ENCODE assay signal across 10 cellular contexts in genomic region chr7:136677456-136678365, GRCh38.
A peak's percentile ranks its signal among the peaks of the same experiment; 100 is the strongest.
DNase-seq lines count a peak whose midpoint lies in the region; ATAC-seq and TF ChIP-seq lines count a peak whose summit lies in the region.
"Had no signal": no experiment of that assay in that cellular context is flagged by ENCODE, and none has a peak within 500 bp of the region (broad histone marks: within the 10 kb centered on the region; RNA-seq: fewer than 3 reads in every experiment).

No MANE protein-coding gene starts in this region.

- H3K27ac ChIP-seq in DND-41 (ENCODE audit: low read length) (no peak overlapping the region), OCI-LY7 (ENCODE audit: low read depth, low read length, poor library complexity, severe bottlenecking) (peak overlapping the region; percentile 25), uterus (no peak overlapping the region)

- no peak overlapping the region for H3K9ac ChIP-seq in DND-41 (ENCODE audit: low read depth, low read length)

- no peak for TF ChIP-seq POLR2A in uterus (IDR thresholded peaks at IDR 0.05)

- no peaks in the 10 kb centered on the region for H3K9me2 ChIP-seq in OCI-LY7 (ENCODE audit: insufficient read depth, low read length)

- ATAC-seq in DND-41 (ENCODE audit: insufficient read depth, low read depth) (peak; percentile 59; the same call in 1 of the 3 replicates), HG02870 (IDR thresholded peaks at IDR 0.05; ENCODE audit: unreplicated experiment) (peak; percentile 53), Right ventricle myocardium inferior (no peak)
- ATAC-seq: left lobe of liver had no signal

- peak overlapping the region; percentile 36; the same call in 1 of the 2 replicates for H2AFZ ChIP-seq in DND-41 (ENCODE audit: low read depth, low read length)
- peak overlapping the region; percentile 93 for H2AFZ ChIP-seq in OCI-LY7 (ENCODE audit: low read length)

- H3K4me2 ChIP-seq in DND-41 (ENCODE audit: insufficient read depth, low read length), result 0 out of 2 replicates have a peak overlapping the region, but pooled peaks have one; percentile 3
- H3K4me2 ChIP-seq in OCI-LY7 (ENCODE audit: low read length), result peak overlapping the region; percentile 20

- CTCF ChIA-PET in OCI-LY7 (lab: Charles Lee; ENCODE audit: unreplicated experiment), result no interaction called here

- POLR2A ChIA-PET in OCI-LY7 (lab: Charles Lee), result interaction anchor here (0.6 to 0.7 kb wide), 2 partner anchors 473 to 1671 kb away, joined by 3 read pairs; no protein-coding TSS in a partner anchor

- H3K4me3 ChIP-seq in DND-41 (ENCODE audit: low read depth in 1 of 2, low read length in 2 of 2) (no peak overlapping the region), OCI-LY7 (ENCODE audit: low read depth, low read length, poor library complexity, severe bottlenecking) (peak overlapping the region; percentile 9), fibroblast of pulmonary artery (replicated peaks; ENCODE audit: low read depth, low read length) (no peak overlapping the region), uterus (no peak overlapping the region)

- H3K4me1 ChIP-seq in DND-41 (ENCODE audit: insufficient read depth, low read length) (peaks cover 10% of the 10 kb centered on the region), OCI-LY7 (ENCODE audit: insufficient read depth, low read length, poor library complexity, severe bottlenecking) (peaks cover 13% of the 10 kb centered on the region), uterus (no peaks in the 10 kb centered on the region)

- TF ChIP-seq CTCF in DND-41 (IDR thresholded peaks at IDR 0.05; ENCODE audit: borderline replicate concordance, extremely low read depth, low read length, poor library complexity, severe bottlenecking), result no peak
- no peak for TF ChIP-seq CTCF in OCI-LY7 (conservative IDR thresholded peaks at IDR 0.05; ENCODE audit: low read length)
- TF ChIP-seq CTCF in fibroblast of pulmonary artery (IDR thresholded peaks at IDR 0.05; ENCODE audit: low read length, missing control alignments), result no peak
- TF ChIP-seq CTCF in uterus (IDR thresholded peaks at IDR 0.05), result no peak

- BruUV-seq in OCI-LY7 (replicated peaks; lab: Mats Ljungman, UMichigan), result no TSS peak

- intact Hi-C loops in OCI-LY7 (cut with micrococcal nuclease; ENCODE audit: unreplicated experiment) (no loop called here), Right ventricle myocardium inferior (cut with DNase I) (no loop called here), uterus (cut with DNase I; ENCODE audit: low total_unique reads) (no loop called here)

- no peaks in the 10 kb centered on the region for H3K9me3 ChIP-seq in DND-41 (ENCODE audit: insufficient read depth, low read length, severe bottlenecking)
- H3K9me3 ChIP-seq in OCI-LY7 (ENCODE audit: low read length), result peaks cover 30% of the 10 kb centered on the region
- no peaks in the 10 kb centered on the region for H3K9me3 ChIP-seq in uterus

- DNase-seq in DND-41, result peak; percentile 6
- DNase-seq in OCI-LY7 (ENCODE audit: low spot score), result peak; percentile 64
- peak; percentile 73 for DNase-seq in fibroblast of pulmonary artery (ENCODE audit: low read depth)
- no peak for DNase-seq in DMS53 treated with DMSO at 0.1 percent for 48 hours (lab: John Stamatoyannopoulos, UW; ENCODE audit: unreplicated experiment)
- DNase-seq in NCI-H2171 (lab: John Stamatoyannopoulos, UW), result no peak
- no peak for DNase-seq in Right ventricle myocardium inferior (ENCODE audit: missing footprints)
- DNase-seq in uterus, result no peak
- DNase-seq: CD4-positive, CD25-positive, alpha-beta regulatory T cell had no signal

- H3K79me2 ChIP-seq in DND-41 (ENCODE audit: insufficient read depth, low read length) (no peaks in the 10 kb centered on the region), OCI-LY7 (ENCODE audit: insufficient read depth, low read depth, low read length) (no peaks in the 10 kb centered on the region)

- H3K36me3 ChIP-seq in DND-41 (ENCODE audit: insufficient read depth, low read length), result no peaks in the 10 kb centered on the region
- H3K36me3 ChIP-seq in OCI-LY7 (ENCODE audit: insufficient read depth, low read length), result no peaks in the 10 kb centered on the region; the same call in 1 of the 2 replicates
- no peaks in the 10 kb centered on the region for H3K36me3 ChIP-seq in uterus

- no peaks in the 10 kb centered on the region for H4K20me1 ChIP-seq in DND-41 (ENCODE audit: insufficient read depth, low read length)
- H4K20me1 ChIP-seq in OCI-LY7 (ENCODE audit: insufficient read depth, low read length), result no peaks in the 10 kb centered on the region

- no peaks in the 10 kb centered on the region for H3K27me3 ChIP-seq in DND-41 (ENCODE audit: insufficient read depth, low read length, poor library complexity)
- no peaks in the 10 kb centered on the region for H3K27me3 ChIP-seq in uterus

Comparison
In these comparisons a context has a peak if more than half of its experiments do, and no peak if none do; other contexts are left out.
1. DNase-seq: peak in DND-41 (single experiment), OCI-LY7 (single experiment) and fibroblast of pulmonary artery (single experiment); none in DMS53 treated with DMSO at 0.1 percent for 48 hours (single experiment), NCI-H2171 (single experiment), Right ventricle myocardium inferior (single experiment) and uterus (0 of 2).